29 cellular contexts compared by ENCODE assay signal in the genomic region with DNA sequence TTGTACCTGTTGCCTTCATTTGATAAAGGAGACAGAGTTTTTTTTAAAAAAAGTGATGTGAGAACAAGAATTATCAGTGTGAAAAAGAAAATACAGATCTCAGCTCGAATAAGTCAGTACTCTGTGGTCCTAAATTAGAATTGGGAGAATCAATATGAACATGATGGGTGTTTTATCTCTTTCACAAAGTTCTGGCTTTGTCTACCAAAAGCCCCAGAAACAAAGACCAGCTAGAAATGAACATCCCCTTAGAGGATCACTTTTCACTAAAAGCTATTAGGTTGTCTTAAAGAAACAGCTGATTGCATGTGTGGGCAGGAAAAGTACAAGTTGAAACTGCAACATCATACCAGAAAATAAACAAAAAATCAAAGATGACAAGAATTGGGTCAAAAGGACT. TPM values are rescaled to one million over a fixed set of nuclear protein-coding genes. Genes with fewer than 3 reads are reported as not detected.
A peak's percentile ranks its signal among the peaks of the same experiment; 100 is the strongest.
DNase-seq lines count a peak whose midpoint lies in the region; ATAC-seq and TF ChIP-seq lines count a peak whose summit lies in the region.
"Had no signal": no experiment of that assay in that cellular context is flagged by ENCODE, and none has a peak within 500 bp of the region (broad histone marks: within the 10 kb centered on the region; RNA-seq: fewer than 3 reads in every experiment).

No MANE protein-coding gene starts in this region.

- H3K27ac Mint-ChIP-seq in stimulated activated naive CD8-positive, alpha-beta T cell treated with anti-CD3 and anti-CD28 coated beads, Interleukin-15, amount 100 ng/mL, for 72 hours: no peak overlapping the region
- H3K27ac Mint-ChIP-seq: activated CD8-positive, alpha-beta T cell treated with anti-CD3 and anti-CD28 coated beads for 36 hours had no signal

- H3K4me2 ChIP-seq in DOHH2 (ENCODE audit: low read length): peak overlapping the region; percentile 25
- peak overlapping the region; percentile 69 for H3K4me2 ChIP-seq in OCI-LY7 (ENCODE audit: low read length)
- H3K4me2 ChIP-seq: A549 had no signal

- H3K4me3 ChIP-seq in DOHH2 (ENCODE audit: low read length) (0 out of 2 replicates have a peak overlapping the region, but pooled peaks have one; percentile 5), OCI-LY7 (ENCODE audit: low read depth, low read length, poor library complexity, severe bottlenecking) (no peak overlapping the region)
- H3K4me3 ChIP-seq: A549, adrenal gland, left lung, ovary, right atrium auricular region, transverse colon had no signal

- H3K79me2 ChIP-seq in DOHH2 (ENCODE audit: control insufficient read depth, low read length) (no peaks in the 10 kb centered on the region), OCI-LY7 (ENCODE audit: insufficient read depth, low read depth, low read length) (no peaks in the 10 kb centered on the region)

- peaks cover 17% of the 10 kb centered on the region for H3F3A ChIP-seq in DOHH2 (ENCODE audit: control insufficient read depth, insufficient read depth)

- peak overlapping the region; percentile 69; the same call in 1 of the 2 replicates for H2AFZ ChIP-seq in OCI-LY7 (ENCODE audit: low read length)

- H3K36me3 ChIP-seq in DOHH2 (ENCODE audit: control insufficient read depth, low read length) (peaks cover 13% of the 10 kb centered on the region), OCI-LY7 (ENCODE audit: insufficient read depth, low read length) (peaks cover 21% of the 10 kb centered on the region)
- H3K36me3 ChIP-seq: adrenal gland, BE2C, brain microvascular endothelial cell, left lung, ovary, right atrium auricular region, transverse colon had no signal

- ATAC-seq in GM19035 (IDR thresholded peaks at IDR 0.05; ENCODE audit: unreplicated experiment): peak; percentile 41
- peak; percentile 55 for ATAC-seq in HG02852 (IDR thresholded peaks at IDR 0.05; ENCODE audit: unreplicated experiment)
- ATAC-seq in HG03571 (IDR thresholded peaks at IDR 0.05; ENCODE audit: unreplicated experiment): no peak
- ATAC-seq in stimulated activated naive CD8-positive, alpha-beta T cell treated with anti-CD3 and anti-CD28 coated beads, Interleukin-15, amount 100 ng/mL, for 72 hours: no peak
- ATAC-seq: A549; activated CD4-positive, CD25-positive, alpha-beta regulatory T cell treated with anti-CD3 and anti-CD28 coated beads, Interleukin-2, amount 50 U/mL, for 24 hours; activated CD8-positive, alpha-beta T cell treated with anti-CD3 and anti-CD28 coated beads for 36 hours; left lung; naive thymus-derived CD8-positive, alpha-beta T cell; Right ventricle myocardium inferior had no signal

- intact Hi-C loops in OCI-LY7 (cut with micrococcal nuclease; ENCODE audit: unreplicated experiment): loop anchor here (10.0 kb wide), 1 partner anchor 1426 kb away; no protein-coding TSS in a partner anchor

- peaks cover 10% of the 10 kb centered on the region for H3K4me1 Mint-ChIP-seq in stimulated activated naive CD8-positive, alpha-beta T cell treated with anti-CD3 and anti-CD28 coated beads, Interleukin-15, amount 100 ng/mL, for 72 hours

- H3K27ac ChIP-seq in DOHH2 (ENCODE audit: low read depth, low read length) (peak overlapping the region; percentile 50), OCI-LY7 (ENCODE audit: low read depth, low read length, poor library complexity, severe bottlenecking) (peak overlapping the region; percentile 76)
- H3K27ac ChIP-seq: A549, adrenal gland, brain microvascular endothelial cell, HL-60, left lung, ovary, right atrium auricular region, transverse colon had no signal

- no peak for TF ChIP-seq CTCF in DOHH2 (IDR thresholded peaks at IDR 0.05; ENCODE audit: low read depth, low read length, poor library complexity, severe bottlenecking)
- TF ChIP-seq CTCF in OCI-LY7 (conservative IDR thresholded peaks at IDR 0.05; ENCODE audit: low read length): no peak

- BruUV-seq in OCI-LY7 (replicated peaks; lab: Mats Ljungman, UMichigan): no TSS peak

- CTCF ChIA-PET in OCI-LY7 (lab: Charles Lee; ENCODE audit: unreplicated experiment): interaction anchor here (0.6 to 1.3 kb wide), 3 partner anchors 14 to 22 kb away, joined by 3 to 5 read pairs (median 3); no protein-coding TSS in a partner anchor

- peaks cover 5% of the 10 kb centered on the region for H3K27me3 Mint-ChIP-seq in stimulated activated naive CD8-positive, alpha-beta T cell treated with anti-CD3 and anti-CD28 coated beads, Interleukin-15, amount 100 ng/mL, for 72 hours

- no peaks in the 10 kb centered on the region for H3K27me3 ChIP-seq in DOHH2 (ENCODE audit: control insufficient read depth, low read length)
- H3K27me3 ChIP-seq: adrenal gland, BE2C, brain microvascular endothelial cell, left lung, ovary, right atrium auricular region, transverse colon had no signal

- no peaks in the 10 kb centered on the region for H3K9me2 ChIP-seq in DOHH2 (replicated peaks; ENCODE audit: control insufficient read depth, low read length)
- no peaks in the 10 kb centered on the region for H3K9me2 ChIP-seq in OCI-LY7 (ENCODE audit: insufficient read depth, low read length)

- H3K4me1 ChIP-seq in DOHH2 (ENCODE audit: control insufficient read depth, low read length) (peaks cover 62% of the 10 kb centered on the region), OCI-LY7 (ENCODE audit: insufficient read depth, low read length, poor library complexity, severe bottlenecking) (peaks cover 87% of the 10 kb centered on the region)
- H3K4me1 ChIP-seq: BE2C had no signal

- no peaks in the 10 kb centered on the region for H3K9me3 Mint-ChIP-seq in stimulated activated naive CD8-positive, alpha-beta T cell treated with anti-CD3 and anti-CD28 coated beads, Interleukin-15, amount 100 ng/mL, for 72 hours
- H3K9me3 Mint-ChIP-seq: activated CD8-positive, alpha-beta T cell treated with anti-CD3 and anti-CD28 coated beads for 36 hours; naive thymus-derived CD8-positive, alpha-beta T cell had no signal

- H4K20me1 ChIP-seq in DOHH2 (ENCODE audit: control insufficient read depth, insufficient read depth, low read depth, low read length) (no peaks in the 10 kb centered on the region), OCI-LY7 (ENCODE audit: insufficient read depth, low read length) (no peaks in the 10 kb centered on the region)

- H3K4me3 Mint-ChIP-seq in stimulated activated naive CD8-positive, alpha-beta T cell treated with anti-CD3 and anti-CD28 coated beads, Interleukin-15, amount 100 ng/mL, for 72 hours: no peak overlapping the region
- H3K4me3 Mint-ChIP-seq: activated CD8-positive, alpha-beta T cell treated with anti-CD3 and anti-CD28 coated beads for 36 hours; naive thymus-derived CD8-positive, alpha-beta T cell had no signal

- POLR2A ChIA-PET in OCI-LY7 (lab: Charles Lee): interaction anchor here (0.7 to 7.8 kb wide), 11 partner anchors 9 to 252 kb away, joined by 3 to 74 read pairs (median 5); partner anchors contain the start of gene ST14

- H3K9me3 ChIP-seq in DOHH2 (ENCODE audit: control insufficient read depth, insufficient read depth, low read length): no peaks in the 10 kb centered on the region
- H3K9me3 ChIP-seq in OCI-LY7 (ENCODE audit: low read length): no peaks in the 10 kb centered on the region
- H3K9me3 ChIP-seq: A549, adrenal gland, BE2C, left lung, ovary, right atrium auricular region, transverse colon had no signal

- DNase-seq in OCI-LY7 (ENCODE audit: low spot score) (peak; percentile 37), NCI-H2196 treated with DMSO at 0.1 percent for 48 hours (lab: John Stamatoyannopoulos, UW; ENCODE audit: unreplicated experiment) (no peak), HPDE6-E6E7 (ENCODE audit: extremely low spot score) (no peak)
- DNase-seq in stimulated activated naive CD8-positive, alpha-beta T cell treated with anti-CD3 and anti-CD28 coated beads, Interleukin-15, amount 100 ng/mL, for 72 hours: no peak
- DNase-seq: activated CD8-positive, alpha-beta T cell treated with anti-CD3 and anti-CD28 coated beads for 36 hours; adrenal gland; brain microvascular endothelial cell; COR-L47; effector CD8-positive, alpha-beta T cell; foreskin melanocyte; hippocampal formation; left lung; naive thymus-derived CD8-positive, alpha-beta T cell; NCI-H1417 treated with DMSO at 0.1 percent for 48 hours; NCI-H524 treated with DMSO at 0.1 percent for 48 hours; ovary; SW 1271; transverse colon had no signal

RNA-seq across cellular contexts. Expression of gene ST14, which starts 8.4 kb away (rescaled TPM):
- 110 and 135 TPM in 2 replicates for total RNA-seq in OCI-LY7 (2014; rRNA removed; shearing (Covaris generic))
- total RNA-seq in OCI-LY7 (2022): 98.0 and 109 TPM in 2 replicates
- total RNA-seq: activated CD8-positive, alpha-beta T cell treated with anti-CD3 and anti-CD28 coated beads for 36 hours; Daoy had no signal

Comparison
In these comparisons a context has a peak if more than half of its experiments do, and no peak if none do; other contexts are left out.
1. ATAC-seq: peak in GM19035 (single experiment) and HG02852 (single experiment); none in HG03571 (single experiment) and stimulated activated naive CD8-positive, alpha-beta T cell treated with anti-CD3 and anti-CD28 coated beads, Interleukin-15, amount 100 ng/mL, for 72 hours (single experiment).